In genomic region chr2:230068658-230069080, GRCh38 we compare ENCODE assay signal across 8 cellular contexts. TPM values are rescaled to one million over a fixed set of nuclear protein-coding genes. Genes with fewer than 3 reads are reported as not detected.
DNase-seq lines count a peak whose midpoint lies in the region; TF ChIP-seq lines count a peak whose summit lies in the region.

A gene with protein sequence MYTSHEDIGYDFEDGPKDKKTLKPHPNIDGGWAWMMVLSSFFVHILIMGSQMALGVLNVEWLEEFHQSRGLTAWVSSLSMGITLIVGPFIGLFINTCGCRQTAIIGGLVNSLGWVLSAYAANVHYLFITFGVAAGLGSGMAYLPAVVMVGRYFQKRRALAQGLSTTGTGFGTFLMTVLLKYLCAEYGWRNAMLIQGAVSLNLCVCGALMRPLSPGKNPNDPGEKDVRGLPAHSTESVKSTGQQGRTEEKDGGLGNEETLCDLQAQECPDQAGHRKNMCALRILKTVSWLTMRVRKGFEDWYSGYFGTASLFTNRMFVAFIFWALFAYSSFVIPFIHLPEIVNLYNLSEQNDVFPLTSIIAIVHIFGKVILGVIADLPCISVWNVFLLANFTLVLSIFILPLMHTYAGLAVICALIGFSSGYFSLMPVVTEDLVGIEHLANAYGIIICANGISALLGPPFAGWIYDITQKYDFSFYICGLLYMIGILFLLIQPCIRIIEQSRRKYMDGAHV (minus strand): TSS chr2:230068924. CDS start chr2:230059352, 9,572 bp downstream.

- H2BK15ac ChIP-seq in mesenchymal stem cell (ENCODE audit: low read depth, poor library complexity, severe bottlenecking), result no peak within 1 kb of the TSS

- H3K18ac ChIP-seq in mesenchymal stem cell (ENCODE audit: low read depth in 1 of 2, low read length in 2 of 2), result peak within 1 kb of the TSS in 1 of 2 experiments; percentile 16

- no peaks in the 10 kb centered on the region for H4K20me1 ChIP-seq in GM23248 (ENCODE audit: insufficient read depth)

- DNase-seq in DMS114 treated with DMSO at 0.1 percent for 48 hours (lab: John Stamatoyannopoulos, UW; ENCODE audit: unreplicated experiment), result peak; percentile 78
- peak; percentile 6 for DNase-seq in GM23248
- peak; percentile 69 for DNase-seq in NCI-H1105 treated with DMSO at 0.1 percent for 48 hours (lab: John Stamatoyannopoulos, UW)
- peak; percentile 5 for DNase-seq in endothelial cell (ENCODE audit: low spot score)
- DNase-seq in mesenchymal stem cell, result peak; percentile 61
- DNase-seq in testis, result peak; percentile 54
- no peak for DNase-seq in T-helper 9 cell

- H3K79me2 ChIP-seq in GM23248 (ENCODE audit: insufficient read depth), result no peaks in the 10 kb centered on the region

- no peak within 1 kb of the TSS for H3K14ac ChIP-seq in mesenchymal stem cell (ENCODE audit: low read length in 2 of 2)

- H2BK12ac ChIP-seq in mesenchymal stem cell (ENCODE audit: low read length in 2 of 2), result no peak within 1 kb of the TSS

- H3K9ac ChIP-seq in GM23248 (peak within 1 kb of the TSS; percentile 15; the same call in 1 of the 2 replicates), mesenchymal stem cell (ENCODE audit: low read length) (peak within 1 kb of the TSS; percentile 81)

- TF ChIP-seq CTCF in VCaP (conservative IDR thresholded peaks at IDR 0.05), result peak; percentile 55
- no peak for TF ChIP-seq CTCF in endothelial cell (IDR thresholded peaks at IDR 0.05; ENCODE audit: unreplicated experiment)
- peak in 2 of 3 experiments; percentile 18 to 31 for TF ChIP-seq CTCF in testis (IDR thresholded peaks at IDR 0.05)

- H3K36me3 ChIP-seq in GM23248 (ENCODE audit: low read depth) (no peaks in the 10 kb centered on the region), mesenchymal stem cell (ENCODE audit: control insufficient read depth in 1 of 2, insufficient read depth in 2 of 2, low read depth in 1 of 2, low read length in 2 of 2) (no peaks in the 10 kb centered on the region), testis (ENCODE audit: low read depth, missing control alignments) (no peaks in the 10 kb centered on the region)

- H2AK5ac ChIP-seq in mesenchymal stem cell (ENCODE audit: low read length, severe bottlenecking), result no peak within 1 kb of the TSS

- H3K27ac Mint-ChIP-seq in endothelial cell (ENCODE audit: unreplicated experiment), result no peak within 1 kb of the TSS

- no peak for TF ChIP-seq POLR2A in testis (IDR thresholded peaks at IDR 0.05)

- in situ Hi-C loops in GM23248 (cut with MboI), result no loop called here

- no peaks in the 10 kb centered on the region for H3K9me3 ChIP-seq in GM23248 (ENCODE audit: low read depth)
- peaks cover 6% of the 10 kb centered on the region for H3K9me3 ChIP-seq in mesenchymal stem cell (ENCODE audit: control insufficient read depth, low read length)
- H3K9me3 ChIP-seq in testis, result no peaks in the 10 kb centered on the region

- H3K9me2 ChIP-seq in GM23248 (ENCODE audit: insufficient read depth), result no peaks in the 10 kb centered on the region

- peak within 1 kb of the TSS; percentile 27 for H4K8ac ChIP-seq in mesenchymal stem cell (ENCODE audit: low read length)

- H3K9me3 Mint-ChIP-seq in endothelial cell (ENCODE audit: unreplicated experiment), result peaks cover 4% of the 10 kb centered on the region

- H3K4ac ChIP-seq in mesenchymal stem cell (ENCODE audit: low read depth in 1 of 2, low read length in 2 of 2), result no peak within 1 kb of the TSS

- no peak within 1 kb of the TSS for H4K91ac ChIP-seq in mesenchymal stem cell (ENCODE audit: low read length)

- peaks cover 17% of the 10 kb centered on the region for H3K4me1 Mint-ChIP-seq in endothelial cell (ENCODE audit: unreplicated experiment)

- H3K4me2 ChIP-seq in GM23248 (ENCODE audit: unreplicated experiment) (peak within 1 kb of the TSS; percentile 89), mesenchymal stem cell (ENCODE audit: low read length, poor library complexity, severe bottlenecking) (peak within 1 kb of the TSS; percentile 84)

- no peak within 1 kb of the TSS for H2BK5ac ChIP-seq in mesenchymal stem cell (ENCODE audit: low read depth, low read length, poor library complexity, severe bottlenecking)

- H3K36me3 Mint-ChIP-seq in endothelial cell (ENCODE audit: low read depth, unreplicated experiment), result peaks cover 5% of the 10 kb centered on the region

- H3K4me3 Mint-ChIP-seq in endothelial cell (ENCODE audit: unreplicated experiment), result peak within 1 kb of the TSS; percentile 87

- no peaks in the 10 kb centered on the region for H3K79me1 ChIP-seq in mesenchymal stem cell (replicated peaks; ENCODE audit: low read length, poor library complexity, severe bottlenecking)

- no peak within 1 kb of the TSS for H2BK120ac ChIP-seq in mesenchymal stem cell (ENCODE audit: low read depth, low read length)

- H3K27me3 ChIP-seq in GM23248 (replicated peaks; ENCODE audit: insufficient read depth) (no peaks in the 10 kb centered on the region), mesenchymal stem cell (ENCODE audit: control insufficient read depth in 1 of 2, insufficient read depth in 1 of 2, low read length in 2 of 2) (peaks cover 0 to 5% of the 10 kb centered on the region in 2 experiments), testis (no peaks in the 10 kb centered on the region)

- H2AFZ ChIP-seq in GM23248, result peak within 1 kb of the TSS; percentile 94
- peak within 1 kb of the TSS; percentile 62 for H2AFZ ChIP-seq in mesenchymal stem cell (ENCODE audit: low read depth, low read length)

- H3K27me3 Mint-ChIP-seq in endothelial cell (ENCODE audit: unreplicated experiment), result peaks cover 17% of the 10 kb centered on the region

- H3K4me1 ChIP-seq in GM23248 (ENCODE audit: insufficient read depth) (no peaks in the 10 kb centered on the region), mesenchymal stem cell (ENCODE audit: control insufficient read depth, insufficient read depth, low read depth, low read length) (peaks cover 13% of the 10 kb centered on the region), testis (peaks cover 4% of the 10 kb centered on the region)

- intact Hi-C loops in testis (cut with DNase I; ENCODE audit: low total_unique reads), result no loop called here

- peak within 1 kb of the TSS in 1 of 2 experiments; percentile 51 for H3K23ac ChIP-seq in mesenchymal stem cell (ENCODE audit: low read length in 2 of 2)

- H3K4me3 ChIP-seq in GM23248 (peak within 1 kb of the TSS; percentile 73), mesenchymal stem cell (ENCODE audit: insufficient read depth in 1 of 2, low read depth in 1 of 2, low read length in 2 of 2) (peak within 1 kb of the TSS; percentile 61 to 77), testis (peak within 1 kb of the TSS; percentile 64 to 69)

- 46 to 55% methylated on average over 23 to 24 of the region's 24 CpGs for WGBS in GM23248 (ENCODE audit: low coverage in 1 of 2, low lambda C conversion rate in 2 of 2, missing lambda C conversion rate in 2 of 2), 2 experiments
- 8% methylated on average over 24 of the region's 24 CpGs for WGBS in mesenchymal stem cell
- 0 to 2% methylated on average over 6 to 21 of the region's 24 CpGs for WGBS in testis, 2 donors

- no peaks in the 10 kb centered on the region for H3F3A ChIP-seq in GM23248 (ENCODE audit: insufficient read depth)

- H3K27ac ChIP-seq in GM23248 (no peak within 1 kb of the TSS), VCaP (peak within 1 kb of the TSS; percentile 91), mesenchymal stem cell (ENCODE audit: low read length, poor library complexity, severe bottlenecking) (no peak within 1 kb of the TSS), testis (peak within 1 kb of the TSS; percentile 35 to 79)

RNA-seq across cellular contexts. Expression of the gene that starts here (rescaled TPM):
- total RNA-seq in GM23248 (2014; rRNA removed; shearing (Covaris generic)), result not detected in 2 replicates
- polyA plus RNA-seq in GM23248 (2016; fragmentation: Nextera tagmentation; extraction: Ambion mirVana) (not detected in 2 replicates), testis (ENCODE audit: insufficient read depth, low read depth, low replicate concordance) (2.0 TPM)
- total RNA-seq in endothelial cell (ENCODE audit: unreplicated experiment) (0.18 TPM), testis (1 to 10 TPM; 1.4 to 2.8 TPM)
- polyA plus RNA-seq in mesenchymal stem cell (2013, experiment 1 of 2), result 2.2 TPM
- 2.3 TPM for polyA plus RNA-seq in mesenchymal stem cell (2013, experiment 2 of 2)

Comparison
In these comparisons a context has a peak if more than half of its experiments do, and no peak if none do; other contexts are left out.
1. Peak in DNase-seq, H3K4me3 ChIP-seq, H3K9ac ChIP-seq and H3K4me2 ChIP-seq in GM23248; RNA of the gene not detected or under 1 TPM.
2. Peak in DNase-seq in endothelial cell; RNA of the gene not detected or under 1 TPM.
3. H3K27ac ChIP-seq: peak in VCaP (single experiment) and testis (2 of 2); none in GM23248 (single experiment) and mesenchymal stem cell (single experiment).
4. Peak in every context shown above with its lines, with median percentiles within 50 percentile points of each other: H3K4me3 ChIP-seq.